In genomic region chr6:27237089-27237723, GRCh38 we compare ENCODE assay signal across 10 cellular contexts. TPM values are rescaled to one million over a fixed set of nuclear protein-coding genes. Genes with fewer than 3 reads are reported as not detected.
DNase-seq lines count a peak whose midpoint lies in the region; ATAC-seq and TF ChIP-seq lines count a peak whose summit lies in the region.
"Had no signal": no experiment of that assay in that cellular context is flagged by ENCODE, and none has a peak within 500 bp of the region (broad histone marks: within the 10 kb centered on the region; RNA-seq: fewer than 3 reads in every experiment).

No MANE protein-coding gene starts in this region.

- H3K36me3 ChIP-seq in neural cell (ENCODE audit: insufficient read depth, low read length) (no peaks in the 10 kb centered on the region), upper lobe of right lung (no peaks in the 10 kb centered on the region), mucosa of descending colon (ENCODE audit: low read depth) (no peaks in the 10 kb centered on the region)
- H3K36me3 ChIP-seq: pancreas, SJSA1 had no signal

- H3K9me3 ChIP-seq in neural cell (ENCODE audit: low read length) = no peaks in the 10 kb centered on the region
- no peaks in the 10 kb centered on the region for H3K9me3 ChIP-seq in upper lobe of right lung
- no peaks in the 10 kb centered on the region for H3K9me3 ChIP-seq in mucosa of descending colon
- H3K9me3 ChIP-seq: pancreas, SJSA1 had no signal

- no peaks in the 10 kb centered on the region for H4K20me1 ChIP-seq in neural cell (ENCODE audit: insufficient read depth)

- DNase-seq in GM12864 (ENCODE audit: low read depth) (peak; percentile 51), OCI-M1 (lab: John Stamatoyannopoulos, UW) (peak; percentile 95), astrocyte of the hippocampus (ENCODE audit: low read depth, low spot score) (peak; percentile 40), upper lobe of right lung (no peak), CD14-positive monocyte (ENCODE audit: low spot score) (no peak), mucosa of descending colon (no peak)

- H3K9me2 ChIP-seq in neural cell (ENCODE audit: insufficient read depth, low read length) = no peaks in the 10 kb centered on the region

- ATAC-seq in upper lobe of right lung = no peak
- no peak for ATAC-seq in HG03097 (IDR thresholded peaks at IDR 0.05; ENCODE audit: low FRiP score, unreplicated experiment)
- ATAC-seq in mucosa of descending colon = no peak

- peaks cover 10% of the 10 kb centered on the region for H3K4me1 Mint-ChIP-seq in CD14-positive monocyte

- H2AFZ ChIP-seq in neural cell (ENCODE audit: low read depth, low read length) = no peak overlapping the region

- peaks cover 64 to 78% (median 72%) of the 10 kb centered on the region in 3 donors for H3K27me3 Mint-ChIP-seq in CD14-positive monocyte (ENCODE audit: low read depth in 3 of 3)

- intact Hi-C loops in upper lobe of right lung (cut with DNase I) (no loop called here), CD14-positive monocyte (cut with micrococcal nuclease) (no loop called here), mucosa of descending colon (cut with DNase I, micrococcal nuclease) (no loop called here)

- H3K27ac ChIP-seq in neural cell (ENCODE audit: low read length) (no peak overlapping the region), upper lobe of right lung (no peak overlapping the region)
- H3K27ac ChIP-seq: pancreas, SJSA1 had no signal

- peak overlapping the region; percentile 37; the same call in 1 of the 2 replicates for H3K4me3 ChIP-seq in GM12864 (ENCODE audit: low read depth, low read length)
- H3K4me3 ChIP-seq in neural cell (ENCODE audit: low read length) = peak overlapping the region; percentile 53
- no peak overlapping the region for H3K4me3 ChIP-seq in upper lobe of right lung
- no peak overlapping the region for H3K4me3 ChIP-seq in mucosa of descending colon
- H3K4me3 ChIP-seq: pancreas, SJSA1 had no signal

- no peak overlapping the region for H3K9ac ChIP-seq in neural cell (ENCODE audit: low read length)

- no peaks in the 10 kb centered on the region for H3F3A ChIP-seq in neural cell (ENCODE audit: insufficient read depth, low read length, poor library complexity, severe bottlenecking)

- TF ChIP-seq EP300 in neural cell (conservative IDR thresholded peaks at IDR 0.05; ENCODE audit: poor library complexity, severe bottlenecking) = no peak

- H3K4me3 Mint-ChIP-seq in CD14-positive monocyte = peak overlapping the region in 1 of 2 donors; percentile 32

- no peak for TF ChIP-seq RAD21 in neural cell (conservative IDR thresholded peaks at IDR 0.05)

- peaks cover 8 to 48% (median 35%) of the 10 kb centered on the region in 7 donors for H3K9me3 Mint-ChIP-seq in CD14-positive monocyte

- H3K4me2 ChIP-seq in neural cell (ENCODE audit: low read length) = no peak overlapping the region

- H3K27ac Mint-ChIP-seq in CD14-positive monocyte = no peak overlapping the region

- peaks cover 63% of the 10 kb centered on the region for H3K27me3 ChIP-seq in neural cell (ENCODE audit: insufficient read depth, low read depth, low read length)
- peaks cover 95% of the 10 kb centered on the region for H3K27me3 ChIP-seq in upper lobe of right lung
- H3K27me3 ChIP-seq: SJSA1 had no signal

- peaks cover 0 to 10% of the 10 kb centered on the region in 2 donors for H3K36me3 Mint-ChIP-seq in CD14-positive monocyte

- TF ChIP-seq CTCF in GM12864 (IDR thresholded peaks at IDR 0.05; ENCODE audit: low read depth, low read length, missing control alignments) (no peak), neural cell (IDR thresholded peaks at IDR 0.05; ENCODE audit: poor library complexity, severe bottlenecking) (no peak), upper lobe of right lung (IDR thresholded peaks at IDR 0.05) (no peak), CD14-positive monocyte (IDR thresholded peaks at IDR 0.05) (no peak), mucosa of descending colon (IDR thresholded peaks at IDR 0.05) (no peak)

- H3K79me2 ChIP-seq in neural cell (replicated peaks; ENCODE audit: insufficient read depth, low read length) = no peaks in the 10 kb centered on the region

- peaks cover 4% of the 10 kb centered on the region for H3K4me1 ChIP-seq in upper lobe of right lung
- peaks cover 4% of the 10 kb centered on the region for H3K4me1 ChIP-seq in mucosa of descending colon (ENCODE audit: low read depth)
- H3K4me1 ChIP-seq: pancreas, SJSA1 had no signal

TF ChIP-seq in neural cell, 6 proteins besides CTCF, POLR2A, EP300 and RAD21:
- no peak for TF ChIP-seq POLR2AphosphoS5 (IDR thresholded peaks at IDR 0.05)
- TF ChIP-seq TAF1 (IDR thresholded peaks at IDR 0.05; ENCODE audit: low read depth) = no peak
- no peak for TF ChIP-seq MXI1 (conservative IDR thresholded peaks at IDR 0.05; ENCODE audit: poor library complexity, severe bottlenecking)
- TF ChIP-seq EZH2 (IDR thresholded peaks at IDR 0.05; ENCODE audit: borderline replicate concordance, insufficient read depth, low read length, poor library complexity, severe bottlenecking) = no peak
- TF ChIP-seq SMC3 (conservative IDR thresholded peaks at IDR 0.05; ENCODE audit: poor library complexity) = no peak
- TF ChIP-seq REST (IDR thresholded peaks at IDR 0.05; ENCODE audit: borderline replicate concordance) = no peak

RNA-seq across cellular contexts. Expression of gene PRSS16, which starts 10.3 kb away (rescaled TPM):
- not detected in 2 replicates for polyA plus RNA-seq in neural cell
- 0.58 TPM in 1 of 2 replicates, not detected in the other for polyA minus RNA-seq in neural cell
- 15.1 TPM for total RNA-seq in upper lobe of right lung
- polyA plus RNA-seq in CD14-positive monocyte = not detected
- total RNA-seq in mucosa of descending colon = 10 to 100 TPM; 13.0 to 32.1 (median 22.4) TPM
- total RNA-seq: SJSA1 had no signal

Comparison
In these comparisons a context has a peak if more than half of its experiments do, and no peak if none do; other contexts are left out.
1. DNase-seq: peak in GM12864 (single experiment), OCI-M1 (single experiment) and astrocyte of the hippocampus (single experiment); none in upper lobe of right lung (single experiment), CD14-positive monocyte (single experiment) and mucosa of descending colon (0 of 3).
2. H3K4me3 ChIP-seq: peak in GM12864 (single experiment) and neural cell (single experiment); none in upper lobe of right lung (single experiment) and mucosa of descending colon (single experiment).